Comparison of ENCODE assay signal across 29 cellular contexts in the genomic region with DNA sequence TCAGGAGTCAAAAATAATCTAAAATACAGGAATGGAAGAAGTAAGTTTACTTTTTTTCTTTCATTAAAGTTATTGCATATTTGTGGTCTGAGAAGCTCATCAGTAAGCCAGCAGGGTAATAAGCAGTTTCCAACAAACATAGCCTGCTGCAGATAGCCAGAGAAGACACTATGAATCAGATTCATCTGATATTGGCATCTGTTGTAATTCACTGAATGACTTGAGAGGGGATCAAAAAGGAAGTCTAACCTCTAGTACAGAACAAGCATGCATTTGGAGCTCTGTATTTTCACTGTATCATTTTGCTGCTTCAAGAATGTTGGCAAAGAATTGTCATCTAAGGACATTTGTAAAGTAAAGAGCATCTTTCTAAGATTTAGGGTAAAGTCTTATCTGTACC.
"Had no signal": no experiment of that assay in that cellular context is flagged by ENCODE, and none has a peak within 500 bp of the region (broad histone marks: within the 10 kb centered on the region; RNA-seq: fewer than 3 reads in every experiment).

No MANE protein-coding gene starts in this region.

- ATAC-seq: Panc1, Right ventricle myocardium inferior, SK-N-SH treated with all-trans-retinoic acid at 6 μM for 48 hours had no signal

- H3K27ac ChIP-seq: PC-9, RWPE1, SJCRH30, SK-N-MC had no signal

- DNase-seq: Kasumi-1, KG1, MG63, NCI-H1048, NCI-H1417, NCI-H1436, NCI-H146, NCI-H1694, NCI-H187, NCI-H1930, NCI-H2029 treated with DMSO at 0.1 percent for 48 hours, NCI-H2081 treated with DMSO at 0.1 percent for 48 hours, NCI-H2107, NCI-H2171, NCI-H2227 treated with DMSO at 0.1 percent for 48 hours, NCI-H345, NCI-H510A treated with DMSO at 0.1 percent for 48 hours, NCI-H524 treated with DMSO at 0.1 percent for 48 hours, NCI-H526 treated with DMSO at 0.1 percent for 48 hours, NCI-H774, PC-9, SHP77, SIG-M5, SJCRH30 had no signal

- H2AFZ ChIP-seq: PC-9 had no signal

- H3K4me2 ChIP-seq: PC-9 had no signal

- H3K4me1 ChIP-seq: SJCRH30 had no signal

- H3K36me3 ChIP-seq: MG63, SJCRH30 had no signal

- H3K4me3 ChIP-seq: MG63, PC-9, SJCRH30, SK-N-MC had no signal

- H3K27me3 ChIP-seq: MG63, SJCRH30 had no signal
